In genomic region chr16:89320717-89321501, GRCh38 we compare ENCODE assay signal across 8 cellular contexts.
A peak's percentile ranks its signal among the peaks of the same experiment; 100 is the strongest.
DNase-seq lines count a peak whose midpoint lies in the region; ATAC-seq and TF ChIP-seq lines count a peak whose summit lies in the region.

No MANE protein-coding gene starts in this region.

- intact Hi-C loops in CD4-positive, alpha-beta memory T cell (cut with micrococcal nuclease): no loop called here
- intact Hi-C loops in left colon (cut with DNase I, micrococcal nuclease): no loop called here
- intact Hi-C loops in thyroid gland (cut with DNase I): no loop called here

- peak; percentile 77 for ATAC-seq in left colon

- H3K27me3 Mint-ChIP-seq in CD4-positive, alpha-beta memory T cell: no peaks in the 10 kb centered on the region

- no peaks in the 10 kb centered on the region for H3K36me3 ChIP-seq in CD4-positive, alpha-beta memory T cell (ENCODE audit: insufficient read depth, low read length)
- no peaks in the 10 kb centered on the region for H3K36me3 ChIP-seq in thyroid gland

- peaks cover 99% of the 10 kb centered on the region for H3K4me1 ChIP-seq in CD4-positive, alpha-beta memory T cell (ENCODE audit: insufficient read depth, low read length)
- H3K4me1 ChIP-seq in thyroid gland: peaks cover 44 to 81% of the 10 kb centered on the region in 2 donors

- no peaks in the 10 kb centered on the region for H3K9me3 ChIP-seq in CD4-positive, alpha-beta memory T cell (ENCODE audit: control insufficient read depth in 1 of 2, low read length in 2 of 2)
- no peaks in the 10 kb centered on the region for H3K9me3 ChIP-seq in thyroid gland

- peaks cover 74 to 96% (median 89%) of the 10 kb centered on the region in 4 donors for H3K4me1 Mint-ChIP-seq in CD4-positive, alpha-beta memory T cell

- no peak overlapping the region for H3K27ac ChIP-seq in CD4-positive, alpha-beta memory T cell (ENCODE audit: low read depth, low read length)
- H3K27ac ChIP-seq in thyroid gland: peak overlapping the region; percentile 35 to 49 (median 37)

- CTCF ChIA-PET in CD4-positive, alpha-beta memory T cell (lab: Charles Lee; ENCODE audit: partially characterized antibody): no interaction called here

- H3K27me3 ChIP-seq in CD4-positive, alpha-beta memory T cell (ENCODE audit: insufficient read depth, low read length): no peaks in the 10 kb centered on the region
- H3K27me3 ChIP-seq in thyroid gland: no peaks in the 10 kb centered on the region

- H3K4me3 Mint-ChIP-seq in CD4-positive, alpha-beta memory T cell: peak overlapping the region in 6 of 8 donors; percentile 1 to 77 (median 42)

- 20 to 23% methylated on average over 3 to 13 of the region's 33 CpGs for WGBS in thyroid gland, 2 donors

- in situ Hi-C loops in astrocyte of the spinal cord (cut with HindIII; ENCODE audit: low sequenced_read_pairs): no loop called here

- H3K36me3 Mint-ChIP-seq in CD4-positive, alpha-beta memory T cell: peaks cover 3 to 28% of the 10 kb centered on the region in 2 donors

- no peak overlapping the region for H3K4me3 ChIP-seq in CD4-positive, alpha-beta memory T cell (ENCODE audit: low read length in 2 of 2)
- H3K4me3 ChIP-seq in astrocyte of the spinal cord (ENCODE audit: low read depth, low read length): no peak overlapping the region
- H3K4me3 ChIP-seq in thyroid gland (replicated peaks in 1 of 3): no peak overlapping the region

- H3K9me3 Mint-ChIP-seq in CD4-positive, alpha-beta memory T cell: peaks cover 0 to 8% (median 0%) of the 10 kb centered on the region in 8 donors

- POLR2A ChIA-PET in CD4-positive, alpha-beta memory T cell (lab: Charles Lee; ENCODE audit: partially characterized antibody): interaction anchor here (1.8 kb wide), 1 partner anchor 187 kb away, joined by 6 read pairs; the partner anchor contains the start of gene SPG7

- peak overlapping the region in 3 of 7 donors; percentile 13 to 98 (median 15) for H3K27ac Mint-ChIP-seq in CD4-positive, alpha-beta memory T cell

- peak in 1 of 5 donors; percentile 11 for DNase-seq in CD4-positive, alpha-beta memory T cell
- peak; percentile 43 for DNase-seq in NCI-H1092 treated with DMSO at 0.1 percent for 48 hours (lab: John Stamatoyannopoulos, UW)
- DNase-seq in astrocyte of the spinal cord (ENCODE audit: low read depth, low spot score): peak; percentile 59
- DNase-seq in left colon: peak; percentile 81
- DNase-seq in thyroid gland: peak; percentile 93 to 94
- DNase-seq in NCI-H2196 (lab: John Stamatoyannopoulos, UW; ENCODE audit: unreplicated experiment): no peak
- no peak for DNase-seq in activated CD4-positive, alpha-beta T cell treated with anti-CD3 and anti-CD28 coated beads, Interleukin-2, amount 50 U/mL, for 4 hours
- DNase-seq in SIG-M5 treated with dmso at 0.1 percent for 504 hours (lab: John Stamatoyannopoulos, UW; ENCODE audit: unreplicated experiment): no peak

- TF ChIP-seq POLR2A in thyroid gland (IDR thresholded peaks at IDR 0.05): no peak

- no peak for TF ChIP-seq CTCF in astrocyte of the spinal cord (IDR thresholded peaks at IDR 0.05; ENCODE audit: low read depth, low read length)
- no peak for TF ChIP-seq CTCF in thyroid gland (IDR thresholded peaks at IDR 0.05)

Comparison
In these comparisons a context has a peak if more than half of its experiments do, and no peak if none do; other contexts are left out.
1. DNase-seq: peak in NCI-H1092 treated with DMSO at 0.1 percent for 48 hours (single experiment), astrocyte of the spinal cord (single experiment), left colon (2 of 2) and thyroid gland (2 of 2); none in NCI-H2196 (single experiment), activated CD4-positive, alpha-beta T cell treated with anti-CD3 and anti-CD28 coated beads, Interleukin-2, amount 50 U/mL, for 4 hours (0 of 2) and SIG-M5 treated with dmso at 0.1 percent for 504 hours (single experiment).